ENCODE assay signal across 21 cellular contexts in the genomic region with DNA sequence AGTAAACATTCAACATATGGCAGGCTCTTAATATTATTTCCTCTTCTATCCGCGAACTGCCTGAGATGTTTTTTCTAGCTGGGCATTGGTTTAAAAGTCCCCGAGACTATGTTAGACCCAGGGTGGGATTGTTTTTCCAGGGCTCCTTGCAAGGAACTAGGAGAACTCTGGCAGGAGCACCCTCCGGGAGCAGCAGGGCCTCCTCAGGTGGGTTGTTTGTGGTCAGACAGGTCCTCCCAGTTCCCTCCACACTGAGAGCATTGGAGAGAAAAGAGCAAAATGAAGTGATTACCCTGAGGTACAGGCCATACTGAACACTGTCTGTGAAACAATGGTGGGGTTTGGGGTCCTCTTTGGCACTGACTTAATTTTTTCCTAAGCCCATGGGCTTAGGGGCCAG.
A peak's percentile ranks its signal among the peaks of the same experiment; 100 is the strongest.
DNase-seq lines count a peak whose midpoint lies in the region; ATAC-seq and TF ChIP-seq lines count a peak whose summit lies in the region.
"Had no signal": no experiment of that assay in that cellular context is flagged by ENCODE, and none has a peak within 500 bp of the region (broad histone marks: within the 10 kb centered on the region; RNA-seq: fewer than 3 reads in every experiment).

No MANE protein-coding gene starts in this region.

- no peak overlapping the region for H2AFZ ChIP-seq in KMS-11 (ENCODE audit: low read depth)

- ATAC-seq in left lung (peak; percentile 52), GM18909 (IDR thresholded peaks at IDR 0.05; ENCODE audit: poor library complexity, unreplicated experiment) (no peak)

- no peak overlapping the region for H3K4me3 ChIP-seq in KMS-11 (IDR thresholded peaks at IDR 0.05; ENCODE audit: insufficient read depth, low read depth, low read length)
- no peak overlapping the region for H3K4me3 ChIP-seq in left lung
- H3K4me3 ChIP-seq: A549; BLaER1 treated with 17β-estradiol and CSF1 and Interleukin-3, amounts not matched to agents 10 nM and 100 nM; HAP-1 had no signal

- H3K79me2 ChIP-seq in KMS-11 (ENCODE audit: insufficient read depth, low read depth), result no peaks in the 10 kb centered on the region

- no peak for DNase-seq in left lung
- no peak for DNase-seq in activated naive CD8-positive, alpha-beta T cell treated with anti-CD3 and anti-CD28 coated beads for 36 hours
- no peak for DNase-seq in chondrocyte (ENCODE audit: low spot score)
- DNase-seq: 8988T; AML-193; CD4-positive, alpha-beta T cell; CD8-positive, alpha-beta memory T cell; DMS 273 treated with DMSO at 0.1 percent for 48 hours; DMS79; EL; GF-D8; GOT3; HFFc6 had no signal

- H3K4me3 Mint-ChIP-seq in activated naive CD8-positive, alpha-beta T cell treated with anti-CD3 and anti-CD28 coated beads for 36 hours, result no peak overlapping the region
- H3K4me3 Mint-ChIP-seq in chondrocyte (ENCODE audit: unreplicated experiment), result no peak overlapping the region
- H3K4me3 Mint-ChIP-seq: CD14-positive monocyte; CD4-positive, alpha-beta T cell; CD8-positive, alpha-beta memory T cell; HFFc6 had no signal

- H3K27ac ChIP-seq in KMS-11 (no peak overlapping the region), VCaP (peak overlapping the region; percentile 56; the same call in 1 of the 2 replicates), left lung (no peak overlapping the region)
- H3K27ac ChIP-seq: A549; BLaER1 treated with 17β-estradiol and CSF1 and Interleukin-3, amounts not matched to agents 10 nM and 100 nM had no signal

- no peak overlapping the region for H3K27ac Mint-ChIP-seq in activated naive CD8-positive, alpha-beta T cell treated with anti-CD3 and anti-CD28 coated beads for 36 hours
- H3K27ac Mint-ChIP-seq in chondrocyte (ENCODE audit: unreplicated experiment), result no peak overlapping the region
- H3K27ac Mint-ChIP-seq: CD14-positive monocyte; CD4-positive, alpha-beta T cell; HFFc6 had no signal

- TF ChIP-seq CTCF in KMS-11 (conservative IDR thresholded peaks at IDR 0.05; ENCODE audit: low read depth, low read length), result no peak
- TF ChIP-seq CTCF in VCaP (conservative IDR thresholded peaks at IDR 0.05), result no peak
- no peak for TF ChIP-seq CTCF in left lung (IDR thresholded peaks at IDR 0.05)
- no peak for TF ChIP-seq CTCF in chondrocyte (IDR thresholded peaks at IDR 0.05)

- H3K9me3 ChIP-seq in left lung, result no peaks in the 10 kb centered on the region
- H3K9me3 ChIP-seq: A549, BE2C, HAP-1 had no signal

- intact Hi-C loops in left lung (cut with DNase I), result loop anchor here in 1 of 2 donors (10.0 kb wide), 1 partner anchor 527 kb away; no protein-coding TSS in a partner anchor

- no peaks in the 10 kb centered on the region for H3K36me3 ChIP-seq in KMS-11 (ENCODE audit: insufficient read depth)
- H3K36me3 ChIP-seq in left lung, result no peaks in the 10 kb centered on the region
- H3K36me3 ChIP-seq: BE2C; BLaER1 treated with 17β-estradiol and CSF1 and Interleukin-3, amounts not matched to agents 10 nM and 100 nM; HAP-1 had no signal

- H4K20me1 ChIP-seq in KMS-11 (ENCODE audit: insufficient read depth), result no peaks in the 10 kb centered on the region
- H4K20me1 ChIP-seq: BLaER1 treated with 17β-estradiol and CSF1 and Interleukin-3, amounts not matched to agents 10 nM and 100 nM had no signal

- H3K4me1 ChIP-seq in KMS-11 (ENCODE audit: low read depth, poor library complexity, severe bottlenecking) (peaks cover 27% of the 10 kb centered on the region), left lung (no peaks in the 10 kb centered on the region)
- H3K4me1 ChIP-seq: A549; BE2C; BLaER1 treated with 17β-estradiol and CSF1 and Interleukin-3, amounts not matched to agents 10 nM and 100 nM had no signal

- H3K9ac ChIP-seq in KMS-11, result no peak overlapping the region
- H3K9ac ChIP-seq: BLaER1 treated with 17β-estradiol and CSF1 and Interleukin-3, amounts not matched to agents 10 nM and 100 nM had no signal

- H3K27me3 Mint-ChIP-seq in activated naive CD8-positive, alpha-beta T cell treated with anti-CD3 and anti-CD28 coated beads for 36 hours, result no peaks in the 10 kb centered on the region
- peaks cover 5% of the 10 kb centered on the region for H3K27me3 Mint-ChIP-seq in chondrocyte (ENCODE audit: low read depth)
- H3K27me3 Mint-ChIP-seq: CD4-positive, alpha-beta T cell had no signal

- H3K27me3 ChIP-seq in KMS-11 (ENCODE audit: insufficient read depth, low read depth) (no peaks in the 10 kb centered on the region), left lung (no peaks in the 10 kb centered on the region)
- H3K27me3 ChIP-seq: BE2C; BLaER1 treated with 17β-estradiol and CSF1 and Interleukin-3, amounts not matched to agents 10 nM and 100 nM had no signal

- peak overlapping the region; percentile 61; the same call in 1 of the 2 replicates for H3K4me2 ChIP-seq in KMS-11
- H3K4me2 ChIP-seq: A549; BLaER1 treated with 17β-estradiol and CSF1 and Interleukin-3, amounts not matched to agents 10 nM and 100 nM had no signal

- peaks cover 8% of the 10 kb centered on the region for H3K4me1 Mint-ChIP-seq in activated naive CD8-positive, alpha-beta T cell treated with anti-CD3 and anti-CD28 coated beads for 36 hours
- peaks cover 7% of the 10 kb centered on the region for H3K4me1 Mint-ChIP-seq in chondrocyte (ENCODE audit: low read depth)
- H3K4me1 Mint-ChIP-seq: CD14-positive monocyte had no signal

- no peaks in the 10 kb centered on the region for H3K9me3 Mint-ChIP-seq in activated naive CD8-positive, alpha-beta T cell treated with anti-CD3 and anti-CD28 coated beads for 36 hours
- peaks cover 3% of the 10 kb centered on the region for H3K9me3 Mint-ChIP-seq in chondrocyte (ENCODE audit: low read depth)
- H3K9me3 Mint-ChIP-seq: CD4-positive, alpha-beta T cell; CD8-positive, alpha-beta memory T cell; HFFc6 had no signal

- H3K36me3 Mint-ChIP-seq in activated naive CD8-positive, alpha-beta T cell treated with anti-CD3 and anti-CD28 coated beads for 36 hours, result no peaks in the 10 kb centered on the region
- H3K36me3 Mint-ChIP-seq in chondrocyte (ENCODE audit: low read depth), result no peaks in the 10 kb centered on the region
- H3K36me3 Mint-ChIP-seq: CD14-positive monocyte had no signal
